Comparison of ENCODE assay signal across 9 cellular contexts in the genomic region with DNA sequence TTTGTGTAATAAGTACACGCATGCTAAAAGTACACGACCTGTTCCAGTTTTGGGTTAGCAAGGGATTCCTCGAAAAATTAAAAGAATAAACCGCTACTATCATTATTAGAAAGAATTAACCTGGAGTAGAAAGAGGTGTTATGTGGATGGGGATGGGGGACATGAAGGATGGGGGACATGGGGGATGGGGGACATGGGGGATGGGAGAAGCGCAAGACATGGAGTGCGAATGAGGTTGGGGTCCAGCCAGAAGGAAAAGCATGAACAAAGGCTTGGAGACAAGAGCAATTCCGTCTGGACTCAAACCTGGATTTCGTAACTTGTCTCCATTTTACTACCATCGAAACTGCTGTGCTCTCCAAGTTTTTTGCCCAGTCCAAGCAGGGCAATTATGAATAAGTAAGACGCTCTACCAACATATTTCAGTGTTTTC. TPM values are rescaled to one million over a fixed set of nuclear protein-coding genes. Genes with fewer than 3 reads are reported as not detected.
DNase-seq lines count a peak whose midpoint lies in the region; ATAC-seq and TF ChIP-seq lines count a peak whose summit lies in the region.
"Had no signal": no experiment of that assay in that cellular context is flagged by ENCODE, and none has a peak within 500 bp of the region (broad histone marks: within the 10 kb centered on the region; RNA-seq: fewer than 3 reads in every experiment).

No MANE protein-coding gene starts in this region.

- H3K4me1 ChIP-seq in HUES6 (ENCODE audit: control insufficient read depth, insufficient read depth, low read length) = peaks cover 6% of the 10 kb centered on the region
- H3K4me1 ChIP-seq in body of pancreas = peaks cover 12% of the 10 kb centered on the region
- peaks cover 0 to 12% (median 8%) of the 10 kb centered on the region in 4 donors for H3K4me1 ChIP-seq in liver (ENCODE audit: control insufficient read depth in 4 of 4, insufficient read depth in 4 of 4, low read length in 3 of 4)

- no peak for TF ChIP-seq RAD21 in liver (IDR thresholded peaks at IDR 0.05)

- H3K27ac Mint-ChIP-seq in CD4-positive, alpha-beta T cell = peak overlapping the region; percentile 70
- H3K27ac Mint-ChIP-seq in type B pancreatic cell = peak overlapping the region; percentile 93

- peaks cover 46% of the 10 kb centered on the region for H3K4me1 Mint-ChIP-seq in CD4-positive, alpha-beta T cell (ENCODE audit: low read depth)
- peaks cover 11% of the 10 kb centered on the region for H3K4me1 Mint-ChIP-seq in type B pancreatic cell (ENCODE audit: unreplicated experiment)

- H3K36me3 ChIP-seq in HUES6 (ENCODE audit: control insufficient read depth, insufficient read depth, low read length) = no peaks in the 10 kb centered on the region; the same call in 1 of the 2 replicates
- no peaks in the 10 kb centered on the region for H3K36me3 ChIP-seq in body of pancreas (replicated peaks in 1 of 2; ENCODE audit: insufficient read depth in 1 of 2, low read depth in 2 of 2)
- H3K36me3 ChIP-seq in liver (ENCODE audit: control insufficient read depth in 4 of 4, insufficient read depth in 3 of 4, low read depth in 1 of 4, low read length in 3 of 4) = peaks cover 0 to 1% (median 0%) of the 10 kb centered on the region in 4 donors

- H3K4me3 ChIP-seq in HUES6 (ENCODE audit: low read depth, low read length) = peak overlapping the region; percentile 100
- peak overlapping the region; percentile 1 to 95 for H3K4me3 ChIP-seq in body of pancreas
- H3K4me3 ChIP-seq in liver (ENCODE audit: low read depth in 1 of 3, low read length in 3 of 3) = peak overlapping the region; percentile 82 to 97 (median 87)

- no peaks in the 10 kb centered on the region for H3K27me3 Mint-ChIP-seq in CD4-positive, alpha-beta T cell
- no peaks in the 10 kb centered on the region for H3K27me3 Mint-ChIP-seq in type B pancreatic cell

- TF ChIP-seq POLR2A in body of pancreas (IDR thresholded peaks at IDR 0.05) = no peak

- peaks cover 28% of the 10 kb centered on the region for H3K36me3 Mint-ChIP-seq in CD4-positive, alpha-beta T cell (ENCODE audit: low read depth)
- peaks cover 13% of the 10 kb centered on the region for H3K36me3 Mint-ChIP-seq in type B pancreatic cell

- CTCF ChIA-PET in CD4-positive, alpha-beta T cell (lab: Charles Lee) = no interaction called here

- H3K9me3 Mint-ChIP-seq in CD4-positive, alpha-beta T cell = peaks cover 6% of the 10 kb centered on the region
- H3K9me3 Mint-ChIP-seq in type B pancreatic cell = no peaks in the 10 kb centered on the region

- TF ChIP-seq CTCF in CD4-positive, alpha-beta T cell (IDR thresholded peaks at IDR 0.05) = no peak
- TF ChIP-seq CTCF in body of pancreas (IDR thresholded peaks at IDR 0.05) = no peak
- no peak for TF ChIP-seq CTCF in liver (IDR thresholded peaks at IDR 0.05; ENCODE audit: low read depth, low read length, missing input control)
- TF ChIP-seq CTCF in type B pancreatic cell (conservative IDR thresholded peaks at IDR 0.05) = no peak
- no peak for TF ChIP-seq CTCF in omental fat pad (IDR thresholded peaks at IDR 0.05)

- intact Hi-C loops in CD4-positive, alpha-beta T cell (cut with DNase I, micrococcal nuclease) = loop anchor here in 1 of 2 experiments (2.0 kb wide), 2 partner anchors 150 to 674 kb away; partner anchors contain the start of gene LUZP1
- intact Hi-C loops in body of pancreas (cut with DNase I) = no loop called here

- POLR2A ChIA-PET in CD4-positive, alpha-beta T cell (lab: Charles Lee) = interaction anchor here (0.6 to 1.7 kb wide), 6 partner anchors 14 to 725 kb away, joined by 3 to 8 read pairs (median 5); partner anchors contain the start of genes ELOA, HNRNPR and RPL11

- no peak overlapping the region for H3K27ac ChIP-seq in CD4-positive, alpha-beta T cell (ENCODE audit: low read depth, low read length)
- H3K27ac ChIP-seq in HUES6 (ENCODE audit: low read depth, low read length) = peak overlapping the region; percentile 71; the same call in 1 of the 2 replicates
- peak overlapping the region; percentile 68 to 95 (median 94) for H3K27ac ChIP-seq in body of pancreas
- H3K27ac ChIP-seq in liver (ENCODE audit: low read depth in 1 of 2, low read length in 2 of 2) = peak overlapping the region; percentile 40 to 87

- no peak for DNase-seq in CD4-positive, alpha-beta T cell
- DNase-seq in body of pancreas = peak in 2 of 4 donors; percentile 4 to 14
- no peak for DNase-seq in type B pancreatic cell (ENCODE audit: extremely low spot score, unreplicated experiment)
- DNase-seq in omental fat pad (ENCODE audit: low spot score) = no peak
- no peak for DNase-seq in NCI-H187 (lab: John Stamatoyannopoulos, UW)

- no peaks in the 10 kb centered on the region for H3K9me3 ChIP-seq in CD4-positive, alpha-beta T cell (ENCODE audit: control insufficient read depth, low read length)
- peaks cover 16% of the 10 kb centered on the region; the same call in 1 of the 2 replicates for H3K9me3 ChIP-seq in HUES6 (ENCODE audit: control insufficient read depth, insufficient read depth, low read depth, low read length)
- H3K9me3 ChIP-seq in body of pancreas = peaks cover 0 to 10% (median 0%) of the 10 kb centered on the region in 3 donors
- no peaks in the 10 kb centered on the region for H3K9me3 ChIP-seq in liver (ENCODE audit: control insufficient read depth in 4 of 4, low read length in 3 of 4)

- peak overlapping the region; percentile 97 for H3K4me3 Mint-ChIP-seq in CD4-positive, alpha-beta T cell
- H3K4me3 Mint-ChIP-seq in type B pancreatic cell = peak overlapping the region; percentile 99

- no peaks in the 10 kb centered on the region for H3K27me3 ChIP-seq in CD4-positive, alpha-beta T cell (ENCODE audit: control insufficient read depth, insufficient read depth, low read length)
- H3K27me3 ChIP-seq in HUES6 (ENCODE audit: control insufficient read depth, insufficient read depth, low read length) (no peaks in the 10 kb centered on the region), body of pancreas (no peaks in the 10 kb centered on the region), liver (ENCODE audit: control insufficient read depth in 4 of 4, insufficient read depth in 4 of 4, low read length in 3 of 4) (no peaks in the 10 kb centered on the region)

- peak overlapping the region; percentile 98 for H3K9ac ChIP-seq in HUES6 (ENCODE audit: low read length)
- peak overlapping the region; percentile 74 to 93 for H3K9ac ChIP-seq in liver (ENCODE audit: low read depth in 1 of 2, low read length in 2 of 2)

- ATAC-seq in CD4-positive, alpha-beta T cell (ENCODE audit: poor library complexity) = no peak
- ATAC-seq in body of pancreas (peak; percentile 3), omental fat pad (ENCODE audit: low FRiP score) (no peak), HG02571 (IDR thresholded peaks at IDR 0.05; ENCODE audit: unreplicated experiment) (no peak)

- 25 to 28% methylated on average over 10 of the region's 10 CpGs for WGBS in body of pancreas, 2 donors
- 33% methylated on average over 10 of the region's 10 CpGs for WGBS in liver

TF ChIP-seq in liver, 16 proteins besides CTCF, POLR2A, EP300 and RAD21 (continues in another document):
- no peak for TF ChIP-seq SP1 (IDR thresholded peaks at IDR 0.05)
- TF ChIP-seq REST (IDR thresholded peaks at IDR 0.05) = no peak
- TF ChIP-seq ZBTB33 (IDR thresholded peaks at IDR 0.05) = no peak
- no peak for TF ChIP-seq HNF4G (IDR thresholded peaks at IDR 0.05)

RNA-seq across cellular contexts. Expression of gene KDM1A, which starts 0.6 kb away (rescaled TPM):
- 10 to 100 TPM; 38.3 to 42.4 TPM for total RNA-seq in CD4-positive, alpha-beta T cell
- 10 to 100 TPM; 36.6 to 63.6 TPM for total RNA-seq in body of pancreas
- total RNA-seq in liver = 10 to 100 TPM; 28.3 to 46.7 TPM
- 10 to 100 TPM in 1 of 2 donors, 1 to 10 TPM in 1; 7.4 to 14.7 TPM for polyA plus RNA-seq in liver
- 98.8 and 155 TPM in 2 replicates for total RNA-seq in type B pancreatic cell (ENCODE audit: low replicate concordance)
- total RNA-seq in omental fat pad = 10 to 100 TPM; 34.1 to 48.2 (median 39.6) TPM

RNA-seq across cellular contexts. Expression of gene TEX46, which starts 3.0 kb away (rescaled TPM):
- not detected for total RNA-seq in CD4-positive, alpha-beta T cell
- not detected for total RNA-seq in body of pancreas
- total RNA-seq in liver = not detected
- not detected for polyA plus RNA-seq in liver
- 1.2 TPM in 1 of 2 replicates, not detected in the other for total RNA-seq in type B pancreatic cell (ENCODE audit: low replicate concordance)
- total RNA-seq in omental fat pad = not detected
- total RNA-seq: LHCN-M2 had no signal

RNA-seq across cellular contexts. Expression of gene LACTBL1, which starts 46.0 kb away (rescaled TPM):
- not detected for total RNA-seq in CD4-positive, alpha-beta T cell
- total RNA-seq in body of pancreas = not detected
- total RNA-seq in liver = not detected
- polyA plus RNA-seq in liver = not detected
- total RNA-seq in type B pancreatic cell (ENCODE audit: low replicate concordance) = not detected in 2 replicates
- not detected for total RNA-seq in omental fat pad
- total RNA-seq: LHCN-M2 had no signal

Comparison
In these comparisons a context has a peak if more than half of its experiments do, and no peak if none do; other contexts are left out.
1. H3K4me3 ChIP-seq: peak in every context shown above with its lines; median percentile 100 in HUES6; 87 in liver; 48 in body of pancreas.